Comparison of ENCODE assay signal across 15 cellular contexts in the genomic region with DNA sequence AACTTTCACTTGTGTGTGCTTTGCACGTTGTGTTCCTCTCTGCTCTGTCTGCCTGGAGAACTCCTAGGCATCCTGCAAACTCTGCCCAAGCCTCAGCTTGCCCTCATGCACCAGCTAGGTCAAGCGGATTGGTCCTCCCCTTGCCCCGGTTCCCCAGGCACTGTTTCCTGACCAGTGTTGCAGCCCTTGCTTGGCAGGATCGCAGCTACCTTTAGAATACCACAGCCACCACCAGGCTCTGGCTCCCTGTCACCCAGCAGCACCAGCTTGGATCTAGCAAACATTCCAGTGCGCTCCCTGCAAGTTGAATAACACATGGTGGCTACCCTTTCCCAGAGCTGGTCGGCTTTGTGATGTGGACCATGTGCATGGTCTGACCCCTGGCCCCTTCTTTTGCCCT. TPM values are rescaled to one million over a fixed set of nuclear protein-coding genes. Genes with fewer than 3 reads are reported as not detected.
DNase-seq lines count a peak whose midpoint lies in the region; ATAC-seq, FAIRE-seq and TF ChIP-seq lines count a peak whose summit lies in the region.
"Had no signal": no experiment of that assay in that cellular context is flagged by ENCODE, and none has a peak within 500 bp of the region (broad histone marks: within the 10 kb centered on the region; RNA-seq: fewer than 3 reads in every experiment).

No MANE protein-coding gene starts in this region.

- FAIRE-seq in D721Med (lab: Jason Lieb, UNC), result no peak

- H3K9ac ChIP-seq in BLaER1 (no peak overlapping the region), rectal smooth muscle tissue (ENCODE audit: low read length) (no peak overlapping the region)

- H3K4me1 ChIP-seq in BLaER1, result peaks cover 100% of the 10 kb centered on the region
- peaks cover 0 to 100% of the 10 kb centered on the region in 2 donors for H3K4me1 ChIP-seq in right atrium auricular region
- H3K4me1 ChIP-seq in rectal smooth muscle tissue (ENCODE audit: control insufficient read depth, insufficient read depth, low read length), result peaks cover 34% of the 10 kb centered on the region

- H3K27ac ChIP-seq in BLaER1 (peak overlapping the region; percentile 58; the same call in 1 of the 2 replicates), VCaP (peak overlapping the region; percentile 25; the same call in 1 of the 2 replicates), right atrium auricular region (peak overlapping the region; percentile 58 to 63), rectal smooth muscle tissue (ENCODE audit: low read depth, low read length) (peak overlapping the region; percentile 24)

- no peaks in the 10 kb centered on the region for H3K27me3 ChIP-seq in BLaER1
- no peaks in the 10 kb centered on the region for H3K27me3 ChIP-seq in right atrium auricular region
- H3K27me3 ChIP-seq in rectal smooth muscle tissue (ENCODE audit: control insufficient read depth, insufficient read depth, low read length), result no peaks in the 10 kb centered on the region
- H3K27me3 ChIP-seq: ovary had no signal

- DNase-seq in right atrium auricular region (ENCODE audit: low spot score) (no peak), NOMO-1 treated with DMSO at 0.1 percent for 48 hours (lab: John Stamatoyannopoulos, UW; ENCODE audit: unreplicated experiment) (no peak), activated gamma-delta T cell (lab: John Stamatoyannopoulos, UW) (no peak), D721Med (ENCODE audit: insufficient read length, low spot score) (no peak)
- DNase-seq: activated gamma-delta T cell treated with Interleukin-2 at 50 U/mL for 16 hours; Calu3; endodermal cell; foreskin melanocyte; NCI-H1105; stimulated activated CD4-positive, alpha-beta T cell treated with anti-CD3 and anti-CD28 coated beads, Interleukin-12 subunit alpha, Interleukin-12 subunit beta, amount 100 ng/mL, for 4 hours had no signal

- H4K20me1 ChIP-seq in BLaER1, result peaks cover 100% of the 10 kb centered on the region

- no peak for TF ChIP-seq CTCF in VCaP (conservative IDR thresholded peaks at IDR 0.05)
- no peak for TF ChIP-seq CTCF in right atrium auricular region (IDR thresholded peaks at IDR 0.05)
- no peak for TF ChIP-seq CTCF in D721Med (IDR thresholded peaks at IDR 0.05; ENCODE audit: insufficient read depth, missing control alignments)

- H3K9me3 ChIP-seq in BLaER1 (no peaks in the 10 kb centered on the region), right atrium auricular region (no peaks in the 10 kb centered on the region)
- H3K9me3 ChIP-seq: ovary had no signal

- H3K4me2 ChIP-seq in BLaER1, result peak overlapping the region; percentile 99

- ATAC-seq in HG03457 (IDR thresholded peaks at IDR 0.05; ENCODE audit: unreplicated experiment), result no peak

- H3K36me3 ChIP-seq in BLaER1 (peaks cover 19% of the 10 kb centered on the region; the same call in 1 of the 2 replicates), right atrium auricular region (no peaks in the 10 kb centered on the region), rectal smooth muscle tissue (ENCODE audit: control insufficient read depth, insufficient read depth, low read length) (no peaks in the 10 kb centered on the region)
- H3K36me3 ChIP-seq: ovary had no signal

- H3K4me3 ChIP-seq in BLaER1 (no peak overlapping the region), right atrium auricular region (no peak overlapping the region), rectal smooth muscle tissue (ENCODE audit: low read length) (no peak overlapping the region)
- H3K4me3 ChIP-seq: ovary had no signal

RNA-seq across cellular contexts. Expression of a gene that starts 19.0 kb away (rescaled TPM):
- total RNA-seq in right atrium auricular region, result 10 to 100 TPM; 59.3 to 71.0 TPM
